8 cellular contexts compared by ENCODE assay signal in genomic region chr17:75031972-75032895, GRCh38. TPM values are rescaled to one million over a fixed set of nuclear protein-coding genes. Genes with fewer than 3 reads are reported as not detected.
DNase-seq lines count a peak whose midpoint lies in the region; ATAC-seq and TF ChIP-seq lines count a peak whose summit lies in the region.

No MANE protein-coding gene starts in this region.

- no peaks in the 10 kb centered on the region for H3K27me3 ChIP-seq in ACC112 (ENCODE audit: insufficient read depth, low read length)
- H3K27me3 ChIP-seq in H9 (ENCODE audit: insufficient read depth, low read length) = no peaks in the 10 kb centered on the region

- peaks cover 25 to 32% of the 10 kb centered on the region in 2 experiments for H3K9me3 Mint-ChIP-seq in H9
- H3K9me3 Mint-ChIP-seq in activated CD8-positive, alpha-beta T cell treated with anti-CD3 and anti-CD28 coated beads, Interleukin-2, amount 10 ng/mL, durations not matched to agents 7 days and 5 days (ENCODE audit: insufficient read depth) = peaks cover 4% of the 10 kb centered on the region
- H3K9me3 Mint-ChIP-seq in endothelial cell (ENCODE audit: unreplicated experiment) = peaks cover 5% of the 10 kb centered on the region
- no peaks in the 10 kb centered on the region for H3K9me3 Mint-ChIP-seq in stimulated activated effector memory CD8-positive, alpha-beta T cell treated with anti-CD3 and anti-CD28 coated beads, Interleukin-12 subunit alpha, Interleukin-12 subunit beta, amount 100 ng/mL, for 72 hours

- H3K27ac Mint-ChIP-seq in H9 (peak overlapping the region in 1 of 3 experiments; percentile 78; a peak in 1 of 7 replicates), endothelial cell (ENCODE audit: unreplicated experiment) (peak overlapping the region; percentile 16)
- peak overlapping the region; percentile 2 for H3K27ac Mint-ChIP-seq in activated CD8-positive, alpha-beta T cell treated with anti-CD3 and anti-CD28 coated beads, Interleukin-2, amount 10 ng/mL, durations not matched to agents 7 days and 5 days
- H3K27ac Mint-ChIP-seq in stimulated activated effector memory CD8-positive, alpha-beta T cell treated with anti-CD3 and anti-CD28 coated beads, Interleukin-12 subunit alpha, Interleukin-12 subunit beta, amount 100 ng/mL, for 72 hours = peak overlapping the region; percentile 60

- H3K4me1 Mint-ChIP-seq in H9 (peaks cover 15 to 22% of the 10 kb centered on the region in 2 experiments), endothelial cell (ENCODE audit: unreplicated experiment) (peaks cover 2% of the 10 kb centered on the region)
- peaks cover 50% of the 10 kb centered on the region for H3K4me1 Mint-ChIP-seq in activated CD8-positive, alpha-beta T cell treated with anti-CD3 and anti-CD28 coated beads, Interleukin-2, amount 10 ng/mL, durations not matched to agents 7 days and 5 days (ENCODE audit: low read depth)
- H3K4me1 Mint-ChIP-seq in stimulated activated effector memory CD8-positive, alpha-beta T cell treated with anti-CD3 and anti-CD28 coated beads, Interleukin-12 subunit alpha, Interleukin-12 subunit beta, amount 100 ng/mL, for 72 hours = peaks cover 46% of the 10 kb centered on the region

- H3K9me3 ChIP-seq in H9 (ENCODE audit: control insufficient read depth, low read depth, low read length) = no peaks in the 10 kb centered on the region

- TF ChIP-seq CTCF in H9 (conservative IDR thresholded peaks at IDR 0.05) (no peak), endothelial cell (IDR thresholded peaks at IDR 0.05; ENCODE audit: unreplicated experiment) (no peak)

- no peaks in the 10 kb centered on the region for H4K20me1 ChIP-seq in H9 (ENCODE audit: control insufficient read depth, insufficient read depth, insufficient read length)

- CTCF ChIA-PET in activated CD8-positive, alpha-beta T cell treated with anti-CD3 and anti-CD28 coated beads, Interleukin-2, amount 10 ng/mL, durations not matched to agents 7 days and 5 days (lab: Charles Lee) = interaction anchor here (1.2 to 1.7 kb wide), 7 partner anchors 20 to 82 kb away, joined by 3 to 18 read pairs (median 6); partner anchors contain the start of genes CDR2L and MRPL58

- no peak overlapping the region for H2BK12ac ChIP-seq in H9 (ENCODE audit: insufficient read length, low read depth, low read length)

- H3K23ac ChIP-seq in H9 (ENCODE audit: insufficient read length, low read depth, low read length) = no peak overlapping the region

- no peak overlapping the region for H3K14ac ChIP-seq in H9 (ENCODE audit: insufficient read depth, low read length)

- H3K4me3 Mint-ChIP-seq in H9 = peak overlapping the region; percentile 96 to 98
- peak overlapping the region; percentile 45 for H3K4me3 Mint-ChIP-seq in activated CD8-positive, alpha-beta T cell treated with anti-CD3 and anti-CD28 coated beads, Interleukin-2, amount 10 ng/mL, durations not matched to agents 7 days and 5 days
- peak overlapping the region; percentile 71 for H3K4me3 Mint-ChIP-seq in endothelial cell (ENCODE audit: unreplicated experiment)
- peak overlapping the region; percentile 92 for H3K4me3 Mint-ChIP-seq in stimulated activated effector memory CD8-positive, alpha-beta T cell treated with anti-CD3 and anti-CD28 coated beads, Interleukin-12 subunit alpha, Interleukin-12 subunit beta, amount 100 ng/mL, for 72 hours

- no peak overlapping the region for H2BK20ac ChIP-seq in H9 (ENCODE audit: low read depth, low read length, poor library complexity, severe bottlenecking)

- WGBS in H9 (ENCODE audit: extremely low coverage, insufficient read length, low lambda C conversion rate) = no CpG with 5 or more reads among the region's 15 CpGs

- H3K27ac ChIP-seq in ACC112 (ENCODE audit: low read depth, low read length) (peak overlapping the region; percentile 47), H9 (ENCODE audit: insufficient read length, low read depth, low read length) (no peak overlapping the region)

- H3K4ac ChIP-seq in H9 (ENCODE audit: low read depth, low read length) = no peak overlapping the region

- no peak overlapping the region for H3K18ac ChIP-seq in H9 (ENCODE audit: insufficient read length, low read depth, low read length)

- no peak overlapping the region for H4K91ac ChIP-seq in H9 (ENCODE audit: insufficient read length, low read depth, low read length)

- no peak overlapping the region for H4K8ac ChIP-seq in H9 (replicated peaks; ENCODE audit: insufficient read length, low read depth, low read length)

- peaks cover 11% of the 10 kb centered on the region for H3K4me1 ChIP-seq in ACC112 (ENCODE audit: control insufficient read depth, insufficient read depth, low read length, unreplicated experiment)
- no peaks in the 10 kb centered on the region; the same call in 1 of the 2 replicates for H3K4me1 ChIP-seq in H9 (ENCODE audit: insufficient read depth, low read length)

- H2BK120ac ChIP-seq in H9 (ENCODE audit: low read depth, low read length, poor library complexity, severe bottlenecking) = no peak overlapping the region

- peaks cover 6 to 22% (median 15%) of the 10 kb centered on the region in 3 experiments; a peak in 6 of 7 replicates for H3K36me3 Mint-ChIP-seq in H9 (ENCODE audit: insufficient read depth in 1 of 3, low read depth in 3 of 3)
- H3K36me3 Mint-ChIP-seq in activated CD8-positive, alpha-beta T cell treated with anti-CD3 and anti-CD28 coated beads, Interleukin-2, amount 10 ng/mL, durations not matched to agents 7 days and 5 days (ENCODE audit: low read depth) = no peaks in the 10 kb centered on the region
- peaks cover 22% of the 10 kb centered on the region for H3K36me3 Mint-ChIP-seq in endothelial cell (ENCODE audit: low read depth, unreplicated experiment)
- H3K36me3 Mint-ChIP-seq in stimulated activated effector memory CD8-positive, alpha-beta T cell treated with anti-CD3 and anti-CD28 coated beads, Interleukin-12 subunit alpha, Interleukin-12 subunit beta, amount 100 ng/mL, for 72 hours = peaks cover 54% of the 10 kb centered on the region

- H3K36me3 ChIP-seq in ACC112 (ENCODE audit: insufficient read depth, low read length) = no peaks in the 10 kb centered on the region

- H3K56ac ChIP-seq in H9 (ENCODE audit: insufficient read length, low read depth, low read length) = no peak overlapping the region

- H3K4me2 ChIP-seq in H9 (ENCODE audit: insufficient read depth, insufficient read length, low read length) = peak overlapping the region; percentile 53

- POLR2A ChIA-PET in activated CD8-positive, alpha-beta T cell treated with anti-CD3 and anti-CD28 coated beads, Interleukin-2, amount 10 ng/mL, durations not matched to agents 7 days and 5 days (lab: Charles Lee) = interaction anchor here (0.6 to 2.0 kb wide), 4 partner anchors 19 to 239 kb away, joined by 3 to 15 read pairs (median 3); partner anchors contain the start of genes MIF4GD, MRPL58 and MRPS7

- H2BK5ac ChIP-seq in H9 (ENCODE audit: insufficient read length, low read length) = no peak overlapping the region

- H3K27me3 Mint-ChIP-seq in H9 (ENCODE audit: low read depth) (peaks cover 20% of the 10 kb centered on the region), endothelial cell (ENCODE audit: unreplicated experiment) (peaks cover 33% of the 10 kb centered on the region)
- H3K27me3 Mint-ChIP-seq in activated CD8-positive, alpha-beta T cell treated with anti-CD3 and anti-CD28 coated beads, Interleukin-2, amount 10 ng/mL, durations not matched to agents 7 days and 5 days (ENCODE audit: low read depth) = peaks cover 4% of the 10 kb centered on the region

- ATAC-seq in activated CD8-positive, alpha-beta T cell treated with anti-CD3 and anti-CD28 coated beads, Interleukin-2, amount 10 ng/mL, durations not matched to agents 7 days and 5 days = no peak
- ATAC-seq in stimulated activated effector memory CD8-positive, alpha-beta T cell treated with anti-CD3 and anti-CD28 coated beads, Interleukin-12 subunit alpha, Interleukin-12 subunit beta, amount 100 ng/mL, for 72 hours = peak; percentile 63
- ATAC-seq in HG03354 (IDR thresholded peaks at IDR 0.05; ENCODE audit: poor library complexity, severe bottlenecking, unreplicated experiment) = no peak

- no peak overlapping the region for H3K9ac ChIP-seq in H9 (ENCODE audit: extremely low read depth, insufficient read length, low read length)

- no peak overlapping the region for H4K5ac ChIP-seq in H9 (ENCODE audit: insufficient read length, low read depth, low read length)

- peak overlapping the region; percentile 91 for H3K4me3 ChIP-seq in ACC112 (ENCODE audit: low read depth, low read length)

- H2BK15ac ChIP-seq in H9 (ENCODE audit: low read depth, low read length) = no peak overlapping the region

- H3K79me2 ChIP-seq in ACC112 (ENCODE audit: control insufficient read depth, insufficient read depth, low read length, unreplicated experiment) (no peaks in the 10 kb centered on the region), H9 (ENCODE audit: insufficient read depth, low read length) (no peaks in the 10 kb centered on the region)

- DNase-seq in H9 (peak; percentile 68), NCI-H526 (lab: John Stamatoyannopoulos, UW) (peak; percentile 84 to 89), endothelial cell (ENCODE audit: low spot score) (no peak), mesenteric fat pad (ENCODE audit: low spot score) (peak; percentile 87)
- DNase-seq in activated CD8-positive, alpha-beta T cell treated with anti-CD3 and anti-CD28 coated beads, Interleukin-2, amount 10 ng/mL, durations not matched to agents 7 days and 5 days = peak; percentile 63
- DNase-seq in stimulated activated effector memory CD8-positive, alpha-beta T cell treated with anti-CD3 and anti-CD28 coated beads, Interleukin-12 subunit alpha, Interleukin-12 subunit beta, amount 100 ng/mL, for 72 hours (ENCODE audit: low spot score in 2 of 2) = peak; percentile 38 to 72

- no peaks in the 10 kb centered on the region for H3K79me1 ChIP-seq in H9 (ENCODE audit: insufficient read depth, low read depth, low read length, poor library complexity, severe bottlenecking)

- H3T11ph ChIP-seq in H9 (ENCODE audit: low read length) = no peak overlapping the region

- peak overlapping the region; percentile 74 for H2AFZ ChIP-seq in ACC112 (ENCODE audit: low read length, unreplicated experiment)
- no peak overlapping the region for H2AFZ ChIP-seq in H9 (ENCODE audit: low read length)

- peaks cover 3% of the 10 kb centered on the region for H3K23me2 ChIP-seq in H9 (ENCODE audit: insufficient read length, low read depth, low read length, poor library complexity, severe bottlenecking)

- no peak overlapping the region for H2AK5ac ChIP-seq in H9 (ENCODE audit: insufficient read length, low read length)

RNA-seq across cellular contexts. Expression of gene ATP5PD, which starts 14.5 kb away (rescaled TPM):
- total RNA-seq in H9 (2021) = 344 TPM in 2 replicates
- total RNA-seq in activated CD8-positive, alpha-beta T cell treated with anti-CD3 and anti-CD28 coated beads, Interleukin-2, amount 10 ng/mL, durations not matched to agents 7 days and 5 days = 100 to 1,000 TPM; 232 to 238 TPM
- 179 TPM for total RNA-seq in endothelial cell (ENCODE audit: unreplicated experiment)
- total RNA-seq in mesenteric fat pad = 310 TPM

RNA-seq across cellular contexts. Expression of gene KCTD2, which starts 14.8 kb away (rescaled TPM):
- total RNA-seq in H9 (2021) (40.1 and 41.6 TPM in 2 replicates), endothelial cell (ENCODE audit: unreplicated experiment) (33.5 TPM), mesenteric fat pad (34.7 TPM)
- 10 to 100 TPM; 15.6 to 19.4 TPM for total RNA-seq in activated CD8-positive, alpha-beta T cell treated with anti-CD3 and anti-CD28 coated beads, Interleukin-2, amount 10 ng/mL, durations not matched to agents 7 days and 5 days

RNA-seq across cellular contexts. Expression of gene MRPL58, which starts 19.8 kb away (rescaled TPM):
- total RNA-seq in H9 (2021) (41.0 and 43.2 TPM in 2 replicates), endothelial cell (ENCODE audit: unreplicated experiment) (16.2 TPM), mesenteric fat pad (26.4 TPM)
- total RNA-seq in activated CD8-positive, alpha-beta T cell treated with anti-CD3 and anti-CD28 coated beads, Interleukin-2, amount 10 ng/mL, durations not matched to agents 7 days and 5 days = 10 to 100 TPM; 45.1 to 45.8 TPM

RNA-seq across cellular contexts. Expression of gene CDR2L, which starts 44.8 kb away (rescaled TPM):
- total RNA-seq in H9 (2021) (23.3 and 24.0 TPM in 2 replicates), endothelial cell (ENCODE audit: unreplicated experiment) (33.2 TPM), mesenteric fat pad (29.9 TPM)
- under 1 TPM; 0.13 to 0.18 TPM for total RNA-seq in activated CD8-positive, alpha-beta T cell treated with anti-CD3 and anti-CD28 coated beads, Interleukin-2, amount 10 ng/mL, durations not matched to agents 7 days and 5 days

RNA-seq across cellular contexts. Expression of gene SLC16A5, which starts 55.5 kb away (rescaled TPM):
- 17.0 and 17.1 TPM in 2 replicates for total RNA-seq in H9 (2021)
- 1 to 10 TPM; 4.6 to 5.4 TPM for total RNA-seq in activated CD8-positive, alpha-beta T cell treated with anti-CD3 and anti-CD28 coated beads, Interleukin-2, amount 10 ng/mL, durations not matched to agents 7 days and 5 days
- total RNA-seq in endothelial cell (ENCODE audit: unreplicated experiment) = 50.9 TPM
- total RNA-seq in mesenteric fat pad = 12.3 TPM

Comparison
In these comparisons a context has a peak if more than half of its experiments do, and no peak if none do; other contexts are left out.
1. H3K4me3 Mint-ChIP-seq: peak in every context shown above with its lines; median percentile 97 in H9; 92 in stimulated activated effector memory CD8-positive, alpha-beta T cell treated with anti-CD3 and anti-CD28 coated beads, Interleukin-12 subunit alpha, Interleukin-12 subunit beta, amount 100 ng/mL, for 72 hours; 71 in endothelial cell; 45 in activated CD8-positive, alpha-beta T cell treated with anti-CD3 and anti-CD28 coated beads, Interleukin-2, amount 10 ng/mL, durations not matched to agents 7 days and 5 days.